35 cellular contexts compared by ENCODE assay signal in genomic region chr4:148453833-148454232, GRCh38.
"Had no signal": no experiment of that assay in that cellular context is flagged by ENCODE, and none has a peak within 500 bp of the region (broad histone marks: within the 10 kb centered on the region; RNA-seq: fewer than 3 reads in every experiment).

No MANE protein-coding gene starts in this region.

- H3K4me3 ChIP-seq: MG63 had no signal

- H3K27me3 ChIP-seq: MG63 had no signal

- H3K9me3 ChIP-seq: MG63 had no signal

- DNase-seq: Karpas-422, Kasumi-1, MG63, MM.1S, MV-4-11, NCI-H1048, NCI-H1092, NCI-H1092 treated with DMSO at 0.1 percent for 48 hours, NCI-H1105, NCI-H1105 treated with DMSO at 0.1 percent for 48 hours, NCI-H1417, NCI-H1417 treated with DMSO at 0.1 percent for 48 hours, NCI-H1436, NCI-H1436 treated with DMSO at 0.1 percent for 48 hours, NCI-H146, NCI-H1694, NCI-H1694 treated with DMSO at 0.1 percent for 48 hours, NCI-H187, NCI-H187 treated with DMSO at 0.1 percent for 48 hours, NCI-H1930, NCI-H2029, NCI-H2029 treated with DMSO at 0.1 percent for 48 hours, NCI-H2081, NCI-H2081 treated with DMSO at 0.1 percent for 48 hours, NCI-H2107, NCI-H2171, NCI-H2171 treated with DMSO at 0.1 percent for 48 hours, NCI-H2227 treated with DMSO at 0.1 percent for 48 hours, NCI-H226, NCI-H345, NCI-H446, NCI-H446 treated with DMSO at 0.1 percent for 48 hours, NCI-H510A, NCI-H510A treated with DMSO at 0.1 percent for 48 hours had no signal

- H3K4me2 ChIP-seq: KMS-11 had no signal

- H3K27ac ChIP-seq: KMS-11 had no signal

- H3K9ac ChIP-seq: KMS-11 had no signal

- H3K36me3 ChIP-seq: MG63 had no signal
